6 cellular contexts compared by ENCODE assay signal in the genomic region with DNA sequence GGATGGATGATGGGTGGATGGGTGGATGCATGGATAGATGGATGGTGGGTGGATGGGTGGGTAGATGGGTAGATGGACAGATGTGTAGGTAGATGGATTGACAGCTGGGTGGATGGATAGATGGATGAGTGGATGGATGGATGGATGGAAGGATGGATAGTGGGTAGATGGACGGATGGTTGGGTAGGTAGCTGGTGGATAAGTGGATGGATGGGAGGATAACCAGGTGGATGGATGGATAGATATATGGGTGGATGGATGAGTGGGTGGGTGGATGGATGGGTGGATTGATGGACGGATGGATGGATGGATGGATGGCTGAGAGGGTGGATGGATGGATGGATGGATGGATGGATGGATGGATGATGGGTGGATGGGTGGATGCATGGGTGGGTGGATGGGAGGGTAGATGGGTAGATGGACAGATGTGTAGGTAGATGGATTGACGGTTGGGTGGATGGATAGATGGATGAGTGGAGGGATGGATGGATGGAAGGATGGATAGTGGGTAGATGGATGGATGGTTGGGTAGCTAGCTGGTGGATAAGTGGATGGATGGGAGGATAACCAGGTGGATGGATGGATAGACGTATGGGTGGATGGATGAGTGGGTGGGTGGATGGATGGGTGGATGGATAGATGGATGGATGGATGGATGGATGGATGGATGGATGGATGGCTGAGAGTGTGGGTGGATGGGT. TPM values are rescaled to one million over a fixed set of nuclear protein-coding genes. Genes with fewer than 3 reads are reported as not detected.
DNase-seq lines count a peak whose midpoint lies in the region; ATAC-seq, FAIRE-seq and TF ChIP-seq lines count a peak whose summit lies in the region.
"Not testable (repeated sequence)": the region's sequence is repeated elsewhere in the genome, so short reads cannot be mapped to it uniquely, and the experiment has no call there.

No MANE protein-coding gene starts in this region.

- H3K4me3 Mint-ChIP-seq in Caco-2 (ENCODE audit: unreplicated experiment); memory B cell; progenitor cell of endocrine pancreas (ENCODE audit: low read depth): not testable (repeated sequence)
- peak overlapping the region; percentile 1 for H3K4me3 Mint-ChIP-seq in T-helper 17 cell

- not testable (repeated sequence) for DNase-seq in Caco-2; HTR-8/SVneo (ENCODE audit: insufficient read length, low spot score); T-helper 17 cell; H1 (ENCODE audit: low read depth in 1 of 2, low spot score in 2 of 2); memory B cell (ENCODE audit: low spot score in 2 of 2); progenitor cell of endocrine pancreas (ENCODE audit: low spot score, unreplicated experiment)

- H2BK15ac ChIP-seq in H1 (ENCODE audit: low read length): not testable (repeated sequence)

- H3K56ac ChIP-seq in H1 (replicated peaks; ENCODE audit: insufficient read length, low read depth, low read length): peak overlapping the region; percentile 82

- not testable (repeated sequence) for H3K18ac ChIP-seq in H1 (ENCODE audit: extremely low read depth, low read length)

- not testable (repeated sequence) for H3K23ac ChIP-seq in H1 (ENCODE audit: insufficient read length)

- H3K27ac Mint-ChIP-seq in Caco-2 (ENCODE audit: unreplicated experiment): peak overlapping the region; percentile 10
- not testable (repeated sequence) for H3K27ac Mint-ChIP-seq in T-helper 17 cell
- peak overlapping the region; percentile 62 for H3K27ac Mint-ChIP-seq in memory B cell
- peak overlapping the region; percentile 71 for H3K27ac Mint-ChIP-seq in progenitor cell of endocrine pancreas

- H3K36me3 ChIP-seq in Caco-2 (ENCODE audit: control insufficient read depth, insufficient read depth, low read length); H1 (ENCODE audit: control insufficient read depth in 2 of 4, insufficient read depth in 4 of 4, low read length in 3 of 4): not testable (repeated sequence)

- ATAC-seq in T-helper 17 cell; memory B cell (ENCODE audit: low read depth): not testable (repeated sequence)

- not testable (repeated sequence) for H3K79me1 ChIP-seq in H1 (ENCODE audit: low read depth, low read length)

- intact Hi-C loops in Caco-2 (cut with micrococcal nuclease; ENCODE audit: unreplicated experiment): not testable (repeated sequence)

- CTCF ChIA-PET in Caco-2 (lab: Charles Lee): interaction anchor here (0.7 to 1.3 kb wide), 2 partner anchors 9 to 17 kb away, joined by 3 to 5 read pairs; no protein-coding TSS in a partner anchor
- CTCF ChIA-PET in H1 (lab: Charles Lee; ENCODE audit: partially characterized antibody): interaction anchor here (1.1 kb wide), 1 partner anchor 48 kb away, joined by 3 read pairs; no protein-coding TSS in a partner anchor

- H3K9me3 Mint-ChIP-seq in Caco-2 (ENCODE audit: unreplicated experiment): peaks cover 42% of the 10 kb centered on the region
- H3K9me3 Mint-ChIP-seq in memory B cell: peaks cover 18% of the 10 kb centered on the region
- not testable (repeated sequence) for H3K9me3 Mint-ChIP-seq in progenitor cell of endocrine pancreas (ENCODE audit: low read depth)

- H2AFZ ChIP-seq in H1 (ENCODE audit: low read length): not testable (repeated sequence)

- not testable (repeated sequence) for H3K4me1 ChIP-seq in Caco-2; H1 (replicated peaks in 1 of 4; ENCODE audit: control insufficient read depth in 3 of 4, insufficient read depth in 4 of 4, low read length in 3 of 4)

- BruUV-seq in Caco-2 (replicated peaks; lab: Mats Ljungman, UMichigan): not testable (repeated sequence)

- H3K36me3 Mint-ChIP-seq in Caco-2 (ENCODE audit: insufficient read depth, unreplicated experiment) (peaks cover 37% of the 10 kb centered on the region), memory B cell (peaks cover 22% of the 10 kb centered on the region), progenitor cell of endocrine pancreas (ENCODE audit: insufficient read depth) (peaks cover 33% of the 10 kb centered on the region)
- not testable (repeated sequence) for H3K36me3 Mint-ChIP-seq in T-helper 17 cell (ENCODE audit: low read depth)

- not testable (repeated sequence) for H3K4me1 Mint-ChIP-seq in Caco-2 (ENCODE audit: low read depth, unreplicated experiment); T-helper 17 cell
- H3K4me1 Mint-ChIP-seq in memory B cell: peaks cover 29% of the 10 kb centered on the region
- H3K4me1 Mint-ChIP-seq in progenitor cell of endocrine pancreas (ENCODE audit: low read depth): peaks cover 25% of the 10 kb centered on the region

- H3K27me3 ChIP-seq in Caco-2 (replicated peaks; ENCODE audit: control insufficient read depth, insufficient read depth, low read length); H1 (replicated peaks in 1 of 4; ENCODE audit: control insufficient read depth in 3 of 4, extremely low read depth in 1 of 4, insufficient read depth in 3 of 4, low read length in 3 of 4): not testable (repeated sequence)

- 79 to 91% methylated on average over 2 to 3 of the region's 4 CpGs for WGBS in H1 (ENCODE audit: extremely low coverage in 1 of 2, insufficient coverage in 1 of 2, insufficient read length in 1 of 2, insufficient replicate concordance in 2 of 2, low coverage in 1 of 2, low lambda C conversion rate in 2 of 2, missing lambda C conversion rate in 1 of 2), 2 experiments

- not testable (repeated sequence) for H4K5ac ChIP-seq in H1 (ENCODE audit: insufficient read length, low read depth, low read length)

- not testable (repeated sequence) for H2BK20ac ChIP-seq in H1 (ENCODE audit: low read length)

- not testable (repeated sequence) for H3K4me2 ChIP-seq in H1 (ENCODE audit: insufficient read depth in 1 of 2, low read depth in 2 of 2, low read length in 2 of 2)

- H2BK12ac ChIP-seq in H1 (ENCODE audit: low read depth, low read length): not testable (repeated sequence)

- TF ChIP-seq POLR2A in H1 (IDR thresholded peaks at IDR 0.05; ENCODE audit: control extremely low read depth in 1 of 2, low read depth in 2 of 2, low read length in 2 of 2): not testable (repeated sequence)

- not testable (repeated sequence) for H3K9ac ChIP-seq in H1 (replicated peaks in 1 of 4; ENCODE audit: extremely low read depth in 1 of 4, low read depth in 3 of 4, low read length in 3 of 4)

- peaks cover 35% of the 10 kb centered on the region; the same call in 1 of the 2 replicates for H3K23me2 ChIP-seq in H1 (ENCODE audit: low read depth, low read length)

- H3K27me3 Mint-ChIP-seq in Caco-2 (ENCODE audit: insufficient read depth, unreplicated experiment); T-helper 17 cell; memory B cell; progenitor cell of endocrine pancreas: not testable (repeated sequence)

- H3K9me3 ChIP-seq in Caco-2; T-helper 17 cell (ENCODE audit: control insufficient read depth, low read length, poor library complexity, severe bottlenecking); H1 (ENCODE audit: insufficient read depth in 2 of 2, low read depth in 1 of 2, low read length in 1 of 2): not testable (repeated sequence)

- TF ChIP-seq RAD21 in H1 (IDR thresholded peaks at IDR 0.05 in 1 of 2, conservative IDR thresholded peaks at IDR 0.05 in 1 of 2; ENCODE audit: low read depth in 2 of 2, low read length in 2 of 2): not testable (repeated sequence)

- H4K91ac ChIP-seq in H1 (replicated peaks; ENCODE audit: insufficient read length, low read length): not testable (repeated sequence)

- not testable (repeated sequence) for H3K4me3 ChIP-seq in Caco-2 (ENCODE audit: low read depth, low read length); H1 (ENCODE audit: extremely low read depth in 1 of 4, insufficient read depth in 2 of 4, low read depth in 3 of 4, low read length in 4 of 4)

- not testable (repeated sequence) for H3K14ac ChIP-seq in H1 (ENCODE audit: insufficient read length)

- H2BK5ac ChIP-seq in H1 (ENCODE audit: low read depth, low read length): not testable (repeated sequence)

- POLR2A ChIA-PET in Caco-2 (lab: Charles Lee); H1 (lab: Charles Lee; ENCODE audit: partially characterized antibody): not testable (repeated sequence)

- not testable (repeated sequence) for H2AK5ac ChIP-seq in H1 (ENCODE audit: low read depth, low read length)

- not testable (repeated sequence) for TF ChIP-seq CTCF in Caco-2 (IDR thresholded peaks at IDR 0.05; ENCODE audit: insufficient read depth in 1 of 2, low read depth in 1 of 2, low read length in 1 of 2, severe bottlenecking in 1 of 2, unreplicated experiment in 1 of 2); H1 (IDR thresholded peaks at IDR 0.05; ENCODE audit: control extremely low read depth in 1 of 3, insufficient read depth in 1 of 3, low read depth in 1 of 3, low read length in 3 of 3); progenitor cell of endocrine pancreas (IDR thresholded peaks at IDR 0.05; ENCODE audit: unreplicated experiment)

- not testable (repeated sequence) for H3K79me2 ChIP-seq in H1 (ENCODE audit: control insufficient read depth in 1 of 2, insufficient read depth in 2 of 2, low read length in 2 of 2)

- H4K8ac ChIP-seq in H1 (ENCODE audit: extremely low read depth, insufficient read depth, low read length): not testable (repeated sequence)

- H3K4ac ChIP-seq in H1 (replicated peaks; ENCODE audit: insufficient read length, low read depth, low read length): not testable (repeated sequence)

- not testable (repeated sequence) for H2BK120ac ChIP-seq in H1 (replicated peaks; ENCODE audit: low read depth, low read length)

- FAIRE-seq in HTR-8/SVneo (lab: Jason Lieb, UNC): peak; percentile 90
- FAIRE-seq in H1 (lab: Jason Lieb, UNC): not testable (repeated sequence)

- not testable (repeated sequence) for H4K20me1 ChIP-seq in H1 (replicated peaks in 1 of 2; ENCODE audit: control insufficient read depth in 1 of 2, insufficient read depth in 2 of 2, low read length in 2 of 2)

- H3K27ac ChIP-seq in H1 (ENCODE audit: low read depth, low read length): not testable (repeated sequence)

- not testable (repeated sequence) for TF ChIP-seq EP300 in H1 (IDR thresholded peaks at IDR 0.05; ENCODE audit: borderline replicate concordance in 1 of 2, low read depth in 2 of 2, low read length in 2 of 2)

RNA-seq across cellular contexts. Expression of gene ZC3H18, which starts 51.6 kb away (rescaled TPM):
- 82.0 and 91.9 TPM in 2 replicates for total RNA-seq in Caco-2 (2022)
- total RNA-seq in T-helper 17 cell: 100 to 1,000 TPM; 100 to 141 TPM
- 70.3 and 73.2 TPM in 2 replicates for total RNA-seq in H1 (2021; fragmentation: NEBNext Ultra II Directional; extraction: Animal tissue kit (Norgen Biotek cat#: 25700))
- polyA plus RNA-seq in H1 (2011; rRNA removed): 12.1 and 19.2 TPM in 2 replicates
- 17.0 TPM for polyA plus RNA-seq in H1 (2011; cell fraction: cytosol; rRNA removed)
- polyA plus RNA-seq in H1 (2011; cell fraction: nucleus; rRNA removed): 42.7 TPM
- 44.2 to 48.4 TPM (median 46.4 TPM) in 4 replicates for polyA plus RNA-seq in H1 (2012, experiment 1 of 2)
- 35.2 TPM for polyA plus RNA-seq in H1 (2012, experiment 2 of 2)
- polyA plus RNA-seq in H1 (2013, experiment 1 of 2): 47.2 TPM
- 44.5 TPM for polyA plus RNA-seq in H1 (2013, experiment 2 of 2)
- polyA minus RNA-seq in H1 (2011; rRNA and poly(A)+ RNA removed): 6.4 and 11.1 TPM in 2 replicates
- polyA minus RNA-seq in H1 (2011; cell fraction: cytosol; rRNA and poly(A)+ RNA removed): 19.7 TPM
- 18.5 TPM for polyA minus RNA-seq in H1 (2011; cell fraction: nucleus; rRNA and poly(A)+ RNA removed)
- total RNA-seq in progenitor cell of endocrine pancreas: 67.5 and 70.7 TPM in 2 replicates
